In the genomic region with DNA sequence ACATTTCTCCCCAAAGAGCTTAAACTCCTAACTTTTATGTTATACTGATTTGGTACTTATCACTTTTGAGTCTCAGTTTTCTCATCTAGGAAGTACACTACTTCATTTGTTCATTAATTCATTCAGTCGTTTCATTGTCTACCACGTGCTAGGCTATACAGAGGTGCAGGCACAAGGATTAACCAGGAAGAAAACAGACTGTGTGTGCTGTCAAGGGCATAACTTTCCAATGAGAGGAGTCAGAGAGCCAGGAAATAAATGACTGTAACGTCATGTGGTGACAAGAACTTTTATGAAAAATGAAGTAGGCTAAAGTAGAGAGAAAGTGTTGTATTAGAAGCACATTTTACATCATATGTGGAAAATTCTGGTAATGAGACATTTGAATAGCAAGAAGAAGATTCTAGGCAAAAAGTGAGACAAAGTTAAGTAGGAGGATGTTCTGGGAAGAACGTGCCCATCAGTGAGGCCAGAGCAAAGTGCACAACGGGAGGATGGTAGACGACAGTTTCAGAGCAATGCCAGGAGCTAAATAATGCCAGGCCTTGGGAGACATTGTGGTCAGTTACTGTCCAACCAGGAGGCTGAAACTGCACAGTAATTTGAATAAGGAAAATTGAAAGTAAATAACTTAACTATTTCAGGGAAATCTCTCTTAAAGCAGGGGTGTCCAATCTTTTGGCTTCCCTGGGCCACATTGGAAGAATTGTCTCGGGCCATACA, we compare ENCODE assay signal across 15 cellular contexts. TPM values are rescaled to one million over a fixed set of nuclear protein-coding genes. Genes with fewer than 3 reads are reported as not detected.
"Had no signal": no experiment of that assay in that cellular context is flagged by ENCODE, and none has a peak within 500 bp of the region (broad histone marks: within the 10 kb centered on the region; RNA-seq: fewer than 3 reads in every experiment).

No MANE protein-coding gene starts in this region.

RNA-seq across cellular contexts. Expression of gene EVPLL, which starts 24.4 kb away (rescaled TPM):
- total RNA-seq: activated CD4-positive, alpha-beta memory T cell treated with anti-CD3 and anti-CD28 coated beads, Interleukin-2, amount 10 ng/mL, durations not matched to agents 7 days and 5 days; activated CD4-positive, alpha-beta T cell treated with anti-CD3 and anti-CD28 coated beads, Interleukin-2, amount 10 ng/mL, durations not matched to agents 7 days and 5 days; activated naive CD8-positive, alpha-beta T cell treated with anti-CD3 and anti-CD28 coated beads, Interleukin-2, amount 10 ng/mL, durations not matched to agents 7 days and 5 days; activated T-cell treated with anti-CD3 and anti-CD28 coated beads, Interleukin-2, amount 50 U/mL, for 72 hours; astrocyte; chondrocyte; dermis blood vessel endothelial cell; esophagus muscularis mucosa; fibroblast of lung; fibroblast of villous mesenchyme; gastroesophageal sphincter; glomerular endothelial cell; heart right ventricle; T-helper 2 cell treated with Interferon-gamma antibody and Interleukin-4, amounts not matched to agents 100 ng/mL and 5 ng/mL, for 36 hours; WTC11 had no signal
